ENCODE assay signal across 8 cellular contexts in the genomic region with DNA sequence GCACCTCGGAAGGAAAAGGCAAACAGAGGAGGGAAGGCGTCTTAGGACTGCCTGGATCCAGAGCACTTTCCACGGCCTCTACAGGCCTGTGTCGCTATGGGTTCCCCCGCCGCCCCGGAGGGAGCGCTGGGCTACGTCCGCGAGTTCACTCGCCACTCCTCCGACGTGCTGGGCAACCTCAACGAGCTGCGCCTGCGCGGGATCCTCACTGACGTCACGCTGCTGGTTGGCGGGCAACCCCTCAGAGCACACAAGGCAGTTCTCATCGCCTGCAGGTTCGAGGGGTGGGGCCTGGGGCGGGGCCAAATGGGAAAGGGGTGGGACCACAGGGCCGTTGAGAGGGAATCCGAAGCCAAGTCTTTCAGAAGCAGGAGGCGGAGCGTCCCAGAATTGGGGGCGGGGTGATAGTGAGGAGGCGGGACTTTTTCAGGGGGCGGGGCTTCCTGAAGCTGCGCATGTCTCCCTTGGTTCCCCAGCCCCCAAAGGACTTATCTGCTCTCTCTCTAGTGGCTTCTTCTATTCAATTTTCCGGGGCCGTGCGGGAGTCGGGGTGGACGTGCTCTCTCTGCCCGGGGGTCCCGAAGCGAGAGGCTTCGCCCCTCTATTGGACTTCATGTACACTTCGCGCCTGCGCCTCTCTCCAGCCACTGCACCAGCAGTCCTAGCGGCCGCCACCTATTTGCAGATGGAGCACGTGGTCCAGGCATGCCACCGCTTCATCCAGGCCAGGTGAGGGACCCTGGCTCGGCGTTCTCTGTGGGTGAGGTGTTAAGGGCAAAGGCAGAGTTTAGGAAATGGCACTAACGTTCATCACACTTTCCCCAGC. TPM values are rescaled to one million over a fixed set of nuclear protein-coding genes. Genes with fewer than 3 reads are reported as not detected.
DNase-seq lines count a peak whose midpoint lies in the region; ATAC-seq, FAIRE-seq and TF ChIP-seq lines count a peak whose summit lies in the region.

No MANE protein-coding gene starts in this region.

- H3K27ac Mint-ChIP-seq in astrocyte (ENCODE audit: unreplicated experiment) = no peak overlapping the region
- no peak overlapping the region for H3K27ac Mint-ChIP-seq in type B pancreatic cell

- H3K4me2 ChIP-seq in astrocyte (ENCODE audit: low read length) = peak overlapping the region; percentile 66

- H3K36me3 ChIP-seq in astrocyte (ENCODE audit: insufficient read depth, low read length) = no peaks in the 10 kb centered on the region

- H3K36me3 Mint-ChIP-seq in astrocyte (ENCODE audit: low read depth, unreplicated experiment) (peaks cover 3% of the 10 kb centered on the region), type B pancreatic cell (no peaks in the 10 kb centered on the region)

- no peak overlapping the region for H3K9ac ChIP-seq in astrocyte (ENCODE audit: low read length)

- no peaks in the 10 kb centered on the region for H3K79me2 ChIP-seq in astrocyte (ENCODE audit: insufficient read depth, low read length)

- H3K4me1 Mint-ChIP-seq in astrocyte (ENCODE audit: low read depth, unreplicated experiment) (no peaks in the 10 kb centered on the region), type B pancreatic cell (ENCODE audit: unreplicated experiment) (no peaks in the 10 kb centered on the region)

- no peak for FAIRE-seq in astrocyte (lab: Jason Lieb, UNC)

- peaks cover 5% of the 10 kb centered on the region for H3K4me1 ChIP-seq in astrocyte (ENCODE audit: insufficient read depth, low read length)

- peaks cover 2% of the 10 kb centered on the region for H3K9me3 Mint-ChIP-seq in astrocyte (ENCODE audit: unreplicated experiment)
- H3K9me3 Mint-ChIP-seq in type B pancreatic cell = no peaks in the 10 kb centered on the region

- H3K27me3 Mint-ChIP-seq in astrocyte (ENCODE audit: low read depth, unreplicated experiment) (peaks cover 29% of the 10 kb centered on the region), type B pancreatic cell (peaks cover 61% of the 10 kb centered on the region)

- H2AFZ ChIP-seq in astrocyte (ENCODE audit: low read depth, low read length) = peak overlapping the region; percentile 81

- H3K9me3 ChIP-seq in astrocyte (ENCODE audit: insufficient read depth, low read depth, low read length) = no peaks in the 10 kb centered on the region

- no peak for TF ChIP-seq CTCF in astrocyte (IDR thresholded peaks at IDR 0.05; ENCODE audit: insufficient read depth, low read depth, low read length)
- TF ChIP-seq CTCF in type B pancreatic cell (conservative IDR thresholded peaks at IDR 0.05) = no peak

- peak; percentile 70 for DNase-seq in Ammon's horn (ENCODE audit: low spot score)
- DNase-seq in T1000 (lab: John Stamatoyannopoulos, UW) = peak; percentile 84
- DNase-seq in astrocyte (ENCODE audit: low read depth) = peak; percentile 58
- peak; percentile 82 for DNase-seq in hepatic stellate cell (ENCODE audit: low spot score)
- peak; percentile 92 for DNase-seq in pulmonary artery endothelial cell (ENCODE audit: low read depth, low spot score)
- DNase-seq in type B pancreatic cell (ENCODE audit: extremely low spot score, unreplicated experiment) = peak; percentile 87

- H4K20me1 ChIP-seq in astrocyte (ENCODE audit: insufficient read depth, low read length) = no peaks in the 10 kb centered on the region

- H3K4me3 Mint-ChIP-seq in astrocyte (ENCODE audit: unreplicated experiment) = no peak overlapping the region
- H3K4me3 Mint-ChIP-seq in type B pancreatic cell = peak overlapping the region; percentile 72

- peak overlapping the region; percentile 35 for H3K4me3 ChIP-seq in astrocyte (ENCODE audit: insufficient read depth, low read depth, low read length)

- H3K27me3 ChIP-seq in astrocyte (ENCODE audit: insufficient read depth, low read length) = peaks cover 10% of the 10 kb centered on the region

- H3K27ac ChIP-seq in astrocyte (ENCODE audit: low read depth, low read length) = no peak overlapping the region

- ATAC-seq in HG02981 (IDR thresholded peaks at IDR 0.05; ENCODE audit: unreplicated experiment) (peak; percentile 37), HG02610 (IDR thresholded peaks at IDR 0.05; ENCODE audit: unreplicated experiment) (no peak)

RNA-seq across cellular contexts. Expression of gene BCL6B, which starts 0.9 kb away (rescaled TPM):
- total RNA-seq in astrocyte (not detected in 2 replicates), pulmonary artery endothelial cell (101 and 117 TPM in 2 replicates), type B pancreatic cell (ENCODE audit: low replicate concordance) (not detected in 2 replicates)

RNA-seq across cellular contexts. Expression of gene RNASEK, which starts 11.4 kb away (rescaled TPM):
- total RNA-seq in astrocyte (245 and 259 TPM in 2 replicates), pulmonary artery endothelial cell (54.3 and 60.5 TPM in 2 replicates), type B pancreatic cell (ENCODE audit: low replicate concordance) (176 and 208 TPM in 2 replicates)

RNA-seq across cellular contexts. Expression of gene SLC16A13, which starts 12.0 kb away (rescaled TPM):
- total RNA-seq in astrocyte (6.6 and 6.7 TPM in 2 replicates), pulmonary artery endothelial cell (0.92 and 1.4 TPM in 2 replicates), type B pancreatic cell (ENCODE audit: low replicate concordance) (13.5 and 15.5 TPM in 2 replicates)

RNA-seq across cellular contexts. Expression of gene SLC16A11, which starts 20.1 kb away (rescaled TPM):
- total RNA-seq in astrocyte = not detected in 2 replicates
- total RNA-seq in pulmonary artery endothelial cell = 0.26 and 0.78 TPM in 2 replicates
- 3.9 and 10.5 TPM in 2 replicates for total RNA-seq in type B pancreatic cell (ENCODE audit: low replicate concordance)

RNA-seq across cellular contexts. Expression of gene ALOX12, which starts 27.9 kb away (rescaled TPM):
- not detected in 2 replicates for total RNA-seq in astrocyte
- total RNA-seq in pulmonary artery endothelial cell = not detected in 2 replicates
- total RNA-seq in type B pancreatic cell (ENCODE audit: low replicate concordance) = 0.34 and 2.1 TPM in 2 replicates

Comparison
In these comparisons a context has a peak if more than half of its experiments do, and no peak if none do; other contexts are left out.
1. RNA of gene BCL6B, which starts 0.9 kb away (total RNA-seq): 101 to 117 TPM in pulmonary artery endothelial cell; not detected in type B pancreatic cell and not detected in astrocyte; every median in the first group is over 10 times any median in the second.
2. Peak in every context shown above with its lines, with median percentiles within 50 percentile points of each other: DNase-seq.